ENCODE assay signal across 15 cellular contexts in the genomic region with DNA sequence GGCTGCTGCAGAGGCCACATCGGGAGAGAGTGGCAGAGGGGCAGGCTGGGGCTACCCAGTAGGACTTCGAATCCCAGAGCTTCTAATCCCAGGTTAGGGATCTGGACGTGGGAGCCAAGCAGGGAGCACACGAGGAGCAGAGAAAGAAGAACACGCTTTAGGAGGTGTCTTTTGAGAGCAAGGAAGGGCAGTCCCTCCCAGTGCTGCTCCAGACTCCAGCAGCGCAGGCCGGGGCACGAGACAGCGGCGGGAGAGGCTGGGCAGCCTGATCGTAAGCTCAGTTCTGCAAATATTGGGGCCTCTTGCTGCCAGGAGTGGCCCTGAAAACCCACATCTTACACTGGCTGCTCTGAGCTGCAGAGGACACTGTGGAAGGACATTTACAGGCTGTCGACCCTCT.
DNase-seq lines count a peak whose midpoint lies in the region; ATAC-seq, FAIRE-seq and TF ChIP-seq lines count a peak whose summit lies in the region.
"Had no signal": no experiment of that assay in that cellular context is flagged by ENCODE, and none has a peak within 500 bp of the region (broad histone marks: within the 10 kb centered on the region; RNA-seq: fewer than 3 reads in every experiment).

No MANE protein-coding gene starts in this region.

- H3K27ac Mint-ChIP-seq in GM23338 (peak overlapping the region; percentile 37; the same call in 1 of the 2 replicates), brain (peak overlapping the region in 4 of 5 experiments; percentile 44 to 73 (median 70))
- H3K27ac Mint-ChIP-seq in activated T-helper 2 cell treated with anti-CD3 and anti-CD28 coated beads, Interferon-gamma antibody, Interleukin-2, Interleukin-4, amounts not matched to agents 10 μg/mL and 5 μg/mL and 100 μg/mL, durations not matched to agents 14 hours and 24 hours and 36 hours = no peak overlapping the region

- no peaks in the 10 kb centered on the region for H4K20me1 ChIP-seq in GM23338 (replicated peaks; ENCODE audit: insufficient read depth)

- H3K4me2 ChIP-seq in GM23338 = no peak overlapping the region

- H3K9me3 ChIP-seq in kidney (ENCODE audit: control insufficient read depth in 1 of 2, low read length in 2 of 2) (no peaks in the 10 kb centered on the region), gastrocnemius medialis (no peaks in the 10 kb centered on the region)

- H3K4me3 ChIP-seq in GM23338 (no peak overlapping the region), kidney (ENCODE audit: low read length in 2 of 2) (no peak overlapping the region), gastrocnemius medialis (no peak overlapping the region)
- H3K4me3 ChIP-seq: K562 had no signal

- no peaks in the 10 kb centered on the region; the same call in 1 of the 2 replicates for H3K79me2 ChIP-seq in GM23338 (replicated peaks; ENCODE audit: insufficient read depth)

- H2AFZ ChIP-seq in GM23338 = no peak overlapping the region

- in situ Hi-C loops in gastrocnemius medialis (cut with MboI; ENCODE audit: low sequenced_read_pairs in 4 of 4) = no loop called here

- no peaks in the 10 kb centered on the region for H3F3A ChIP-seq in GM23338 (replicated peaks; ENCODE audit: low read depth)

- no peaks in the 10 kb centered on the region for H3K9me2 ChIP-seq in GM23338 (ENCODE audit: insufficient read depth)

- H3K9me3 Mint-ChIP-seq in GM23338 = no peaks in the 10 kb centered on the region
- H3K9me3 Mint-ChIP-seq in brain = no peaks in the 10 kb centered on the region
- H3K9me3 Mint-ChIP-seq in activated T-helper 2 cell treated with anti-CD3 and anti-CD28 coated beads, Interferon-gamma antibody, Interleukin-2, Interleukin-4, amounts not matched to agents 10 μg/mL and 5 μg/mL and 100 μg/mL, durations not matched to agents 14 hours and 24 hours and 36 hours = no peaks in the 10 kb centered on the region
- H3K9me3 Mint-ChIP-seq: activated CD4-positive, alpha-beta memory T cell treated with anti-CD3 and anti-CD28 coated beads, Interleukin-2, amount 10 ng/mL, durations not matched to agents 7 days and 5 days had no signal

- H3K9ac ChIP-seq in kidney (ENCODE audit: low read length in 2 of 2) = peak overlapping the region in 1 of 2 donors; percentile 53

- ATAC-seq in GM23338 = no peak; the same call in 2 of the 3 replicates
- ATAC-seq in gastrocnemius medialis = no peak
- no peak for ATAC-seq in HG02610 (IDR thresholded peaks at IDR 0.05; ENCODE audit: unreplicated experiment)
- ATAC-seq: K562 had no signal

- H3K27me3 Mint-ChIP-seq in GM23338 (ENCODE audit: insufficient read depth, low read depth, poor library complexity) (peaks cover 7% of the 10 kb centered on the region), brain (no peaks in the 10 kb centered on the region)
- H3K27me3 Mint-ChIP-seq in activated T-helper 2 cell treated with anti-CD3 and anti-CD28 coated beads, Interferon-gamma antibody, Interleukin-2, Interleukin-4, amounts not matched to agents 10 μg/mL and 5 μg/mL and 100 μg/mL, durations not matched to agents 14 hours and 24 hours and 36 hours (ENCODE audit: low read depth) = no peaks in the 10 kb centered on the region
- H3K27me3 Mint-ChIP-seq: activated CD4-positive, alpha-beta memory T cell treated with anti-CD3 and anti-CD28 coated beads, Interleukin-2, amount 10 ng/mL, durations not matched to agents 7 days and 5 days had no signal

- intact Hi-C loops in kidney (cut with DNase I) (no loop called here), gastrocnemius medialis (cut with DNase I; ENCODE audit: low total_unique reads) (no loop called here)
- intact Hi-C loops in activated T-helper 2 cell treated with anti-CD3 and anti-CD28 coated beads, Interferon-gamma antibody, Interleukin-2, Interleukin-4, amounts not matched to agents 10 μg/mL and 5 μg/mL and 100 μg/mL, durations not matched to agents 14 hours and 24 hours and 36 hours (cut with micrococcal nuclease) = no loop called here

- H3K4me1 Mint-ChIP-seq in GM23338 (peaks cover 31% of the 10 kb centered on the region), brain (peaks cover 66% of the 10 kb centered on the region)
- H3K4me1 Mint-ChIP-seq in activated T-helper 2 cell treated with anti-CD3 and anti-CD28 coated beads, Interferon-gamma antibody, Interleukin-2, Interleukin-4, amounts not matched to agents 10 μg/mL and 5 μg/mL and 100 μg/mL, durations not matched to agents 14 hours and 24 hours and 36 hours (ENCODE audit: low read depth) = peaks cover 19% of the 10 kb centered on the region

- H3K4me3 Mint-ChIP-seq in GM23338 (no peak overlapping the region), brain (no peak overlapping the region)
- H3K4me3 Mint-ChIP-seq in activated T-helper 2 cell treated with anti-CD3 and anti-CD28 coated beads, Interferon-gamma antibody, Interleukin-2, Interleukin-4, amounts not matched to agents 10 μg/mL and 5 μg/mL and 100 μg/mL, durations not matched to agents 14 hours and 24 hours and 36 hours (ENCODE audit: low read depth) = no peak overlapping the region
- H3K4me3 Mint-ChIP-seq: activated CD4-positive, alpha-beta memory T cell treated with anti-CD3 and anti-CD28 coated beads, Interleukin-2, amount 10 ng/mL, durations not matched to agents 7 days and 5 days had no signal

- TF ChIP-seq CTCF in GM23338 (conservative IDR thresholded peaks at IDR 0.05; ENCODE audit: low read depth in 2 of 2) (no peak), brain (conservative IDR thresholded peaks at IDR 0.05) (no peak), kidney (IDR thresholded peaks at IDR 0.05; ENCODE audit: borderline replicate concordance, extremely low read depth, insufficient read depth) (no peak), gastrocnemius medialis (IDR thresholded peaks at IDR 0.05 in 4 of 5, conservative IDR thresholded peaks at IDR 0.05 in 1 of 5) (no peak)

- H3K36me3 Mint-ChIP-seq in GM23338 (ENCODE audit: low read depth) (no peaks in the 10 kb centered on the region), brain (peaks cover 24% of the 10 kb centered on the region)
- peaks cover 5% of the 10 kb centered on the region for H3K36me3 Mint-ChIP-seq in activated T-helper 2 cell treated with anti-CD3 and anti-CD28 coated beads, Interferon-gamma antibody, Interleukin-2, Interleukin-4, amounts not matched to agents 10 μg/mL and 5 μg/mL and 100 μg/mL, durations not matched to agents 14 hours and 24 hours and 36 hours (ENCODE audit: low read depth)

- H3K4me1 ChIP-seq in GM23338 (ENCODE audit: insufficient read depth) = peaks cover 5% of the 10 kb centered on the region; the same call in 1 of the 2 replicates
- peaks cover 11 to 43% of the 10 kb centered on the region in 2 donors for H3K4me1 ChIP-seq in kidney (ENCODE audit: control insufficient read depth in 1 of 2, insufficient read depth in 1 of 2, low read depth in 1 of 2, low read length in 2 of 2)
- H3K4me1 ChIP-seq in gastrocnemius medialis = peaks cover 20 to 45% of the 10 kb centered on the region in 2 donors

- TF ChIP-seq POLR2A in gastrocnemius medialis (IDR thresholded peaks at IDR 0.05) = no peak

- no peaks in the 10 kb centered on the region for H3K27me3 ChIP-seq in GM23338 (ENCODE audit: insufficient read depth)
- no peaks in the 10 kb centered on the region for H3K27me3 ChIP-seq in gastrocnemius medialis

- H3K27ac ChIP-seq in GM23338 (ENCODE audit: low read depth) = no peak overlapping the region
- peak overlapping the region; percentile 29 to 61 for H3K27ac ChIP-seq in kidney (ENCODE audit: low read depth in 2 of 2, low read length in 2 of 2)
- H3K27ac ChIP-seq in gastrocnemius medialis = peak overlapping the region; percentile 70 to 77 (median 72)

- FAIRE-seq in kidney (lab: Jason Lieb, UNC) = no peak
- FAIRE-seq: islet of Langerhans, K562 had no signal

- H3K36me3 ChIP-seq in GM23338 (ENCODE audit: insufficient read depth) (no peaks in the 10 kb centered on the region), kidney (ENCODE audit: control insufficient read depth in 1 of 2, insufficient read depth in 2 of 2, low read length in 2 of 2) (peaks cover 7 to 10% of the 10 kb centered on the region in 2 donors), gastrocnemius medialis (no peaks in the 10 kb centered on the region)

- no peak for DNase-seq in GM23338 (ENCODE audit: low spot score)
- DNase-seq in kidney = no peak
- no peak for DNase-seq in gastrocnemius medialis
- DNase-seq in NOMO-1 treated with dmso at 0.1 percent for 144 hours (lab: John Stamatoyannopoulos, UW; ENCODE audit: unreplicated experiment) = no peak
- no peak for DNase-seq in activated T-helper 2 cell treated with anti-CD3 and anti-CD28 coated beads, Interferon-gamma antibody, Interleukin-2, Interleukin-4, amounts not matched to agents 10 μg/mL and 5 μg/mL and 100 μg/mL, durations not matched to agents 14 hours and 24 hours and 36 hours (ENCODE audit: low spot score)
- no peak for DNase-seq in activated gamma-delta T cell (lab: John Stamatoyannopoulos, UW)
- DNase-seq: activated CD4-positive, alpha-beta memory T cell treated with anti-CD3 and anti-CD28 coated beads, Interleukin-2, amount 10 ng/mL, durations not matched to agents 7 days and 5 days; activated effector memory CD4-positive, alpha-beta T cell treated with Interleukin-2 at 50 U/mL for 16 hours; NCI-H1105 treated with DMSO at 0.1 percent for 48 hours; SHP77; stimulated activated naive CD4-positive, alpha-beta T cell had no signal

TF ChIP-seq in GM23338, 12 proteins besides CTCF, POLR2A, EP300 and RAD21:
- no peak for TF ChIP-seq POLR2AphosphoS5 (IDR thresholded peaks at IDR 0.05; ENCODE audit: low read depth)
- TF ChIP-seq ZNF331 (CRISPR knock-in tag; IDR thresholded peaks at IDR 0.05; ENCODE audit: low read depth) = no peak
- TF ChIP-seq JUNB (IDR thresholded peaks at IDR 0.05; ENCODE audit: unreplicated experiment) = no peak
- TF ChIP-seq EZH2phosphoT487 (IDR thresholded peaks at IDR 0.05; ENCODE audit: unreplicated experiment) = no peak
